ENCODE assay signal across 26 cellular contexts in genomic region chr10:101388671-101389276, GRCh38. TPM values are rescaled to one million over a fixed set of nuclear protein-coding genes. Genes with fewer than 3 reads are reported as not detected.
A peak's percentile ranks its signal among the peaks of the same experiment; 100 is the strongest.
DNase-seq lines count a peak whose midpoint lies in the region; ATAC-seq and TF ChIP-seq lines count a peak whose summit lies in the region.
"Had no signal": no experiment of that assay in that cellular context is flagged by ENCODE, and none has a peak within 500 bp of the region (broad histone marks: within the 10 kb centered on the region; RNA-seq: fewer than 3 reads in every experiment).

No MANE protein-coding gene starts in this region.

- CTCF ChIA-PET in HEK293 (lab: Yijun Ruan, JAX): no interaction called here

- H3K27ac ChIP-seq in HEK293 (ENCODE audit: extremely low read depth, low read depth, low read length): no peak overlapping the region
- H3K27ac ChIP-seq: BLaER1, GM23248, KMS-11, PC-9 had no signal

- peaks cover 27% of the 10 kb centered on the region for H3K4me1 ChIP-seq in HEK293 (ENCODE audit: control insufficient read depth, insufficient read depth, low read length)
- H3K4me1 ChIP-seq: BLaER1 had no signal

- no peaks in the 10 kb centered on the region for H3K36me3 ChIP-seq in HEK293 (ENCODE audit: control insufficient read depth in 2 of 2, insufficient read depth in 1 of 2, low read length in 2 of 2)

- ATAC-seq in GM19328 (IDR thresholded peaks at IDR 0.05; ENCODE audit: unreplicated experiment) (no peak), HG03520 (IDR thresholded peaks at IDR 0.05; ENCODE audit: unreplicated experiment) (no peak)

- no peaks in the 10 kb centered on the region for H3K9me3 ChIP-seq in HEK293 (ENCODE audit: control insufficient read depth, insufficient read depth, low read depth, low read length)
- H3K9me3 ChIP-seq: BLaER1 had no signal

- no peak overlapping the region for H3K4me3 ChIP-seq in HEK293 (ENCODE audit: low read depth, low read length)
- H3K4me3 ChIP-seq: BLaER1, GM23248, PC-9 had no signal

- POLR2A ChIA-PET in HEK293 (lab: Yijun Ruan, JAX): interaction anchor here (0.7 to 1.5 kb wide), 2 partner anchors 25 to 27 kb away, joined by 3 to 5 read pairs; no protein-coding TSS in a partner anchor

- DNase-seq in COLO829 (ENCODE audit: low spot score): peak; percentile 44
- peak; percentile 14 for DNase-seq in NCI-H460 (ENCODE audit: extremely low read depth, low read depth)
- peak; percentile 35 for DNase-seq in fibroblast of peridontal ligament (ENCODE audit: extremely low read depth)
- no peak for DNase-seq in activated CD4-positive, CD25-positive, alpha-beta regulatory T cell (lab: John Stamatoyannopoulos, UW)
- DNase-seq in NCI-H69 (lab: John Stamatoyannopoulos, UW): no peak
- DNase-seq: CD4-positive, CD25-positive, alpha-beta regulatory T cell; EL; GF-D8; GM23248; H7; NCI-H1048; NCI-H1417; NCI-H1694; NCI-H2029 treated with DMSO at 0.1 percent for 48 hours; NCI-H226; NCI-H510A treated with DMSO at 0.1 percent for 48 hours; NCI-H748 treated with DMSO at 0.1 percent for 48 hours; PC-9; Right ventricle myocardium superior; RPMI8226; T-helper 1 cell had no signal

- TF ChIP-seq CTCF in HEK293 (tag by site-specific recombination; IDR thresholded peaks at IDR 0.05): no peak

TF ChIP-seq in HEK293, 187 proteins besides CTCF, POLR2A, EP300 and RAD21:
- TF ChIP-seq, protein P1, sequence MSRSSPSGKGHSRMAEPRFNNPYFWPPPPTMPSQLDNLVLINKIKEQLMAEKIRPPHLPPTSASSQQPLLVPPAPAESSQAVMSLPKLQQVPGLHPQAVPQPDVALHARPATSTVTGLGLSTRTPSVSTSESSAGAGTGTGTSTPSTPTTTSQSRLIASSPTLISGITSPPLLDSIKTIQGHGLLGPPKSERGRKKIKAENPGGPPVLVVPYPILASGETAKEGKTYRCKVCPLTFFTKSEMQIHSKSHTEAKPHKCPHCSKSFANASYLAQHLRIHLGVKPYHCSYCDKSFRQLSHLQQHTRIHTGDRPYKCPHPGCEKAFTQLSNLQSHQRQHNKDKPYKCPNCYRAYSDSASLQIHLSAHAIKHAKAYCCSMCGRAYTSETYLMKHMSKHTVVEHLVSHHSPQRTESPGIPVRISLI (tag by site-specific recombination; IDR thresholded peaks at IDR 0.05): peak; percentile 72
- TF ChIP-seq ZNF19 (tag by site-specific recombination; IDR thresholded peaks at IDR 0.05; ENCODE audit: low read depth) (no peak), ZBTB26 (tag by site-specific recombination; optimal IDR thresholded peaks at IDR 0.05) (no peak)

RNA-seq across cellular contexts. Expression of gene BTRC, which starts 34.8 kb away (rescaled TPM):
- total RNA-seq in NCI-H460 (2014; rRNA removed; shearing (Covaris generic)): 12.2 and 14.9 TPM in 2 replicates
- 10.6 and 15.4 TPM in 2 replicates for polyA plus RNA-seq in NCI-H460 (2014; cell fraction: nucleus; rRNA removed)

Comparison
In these comparisons a context has a peak if more than half of its experiments do, and no peak if none do; other contexts are left out.
1. DNase-seq: peak in COLO829 (single experiment), NCI-H460 (single experiment) and fibroblast of peridontal ligament (single experiment); none in activated CD4-positive, CD25-positive, alpha-beta regulatory T cell (0 of 4) and NCI-H69 (single experiment).